In the genomic region with DNA sequence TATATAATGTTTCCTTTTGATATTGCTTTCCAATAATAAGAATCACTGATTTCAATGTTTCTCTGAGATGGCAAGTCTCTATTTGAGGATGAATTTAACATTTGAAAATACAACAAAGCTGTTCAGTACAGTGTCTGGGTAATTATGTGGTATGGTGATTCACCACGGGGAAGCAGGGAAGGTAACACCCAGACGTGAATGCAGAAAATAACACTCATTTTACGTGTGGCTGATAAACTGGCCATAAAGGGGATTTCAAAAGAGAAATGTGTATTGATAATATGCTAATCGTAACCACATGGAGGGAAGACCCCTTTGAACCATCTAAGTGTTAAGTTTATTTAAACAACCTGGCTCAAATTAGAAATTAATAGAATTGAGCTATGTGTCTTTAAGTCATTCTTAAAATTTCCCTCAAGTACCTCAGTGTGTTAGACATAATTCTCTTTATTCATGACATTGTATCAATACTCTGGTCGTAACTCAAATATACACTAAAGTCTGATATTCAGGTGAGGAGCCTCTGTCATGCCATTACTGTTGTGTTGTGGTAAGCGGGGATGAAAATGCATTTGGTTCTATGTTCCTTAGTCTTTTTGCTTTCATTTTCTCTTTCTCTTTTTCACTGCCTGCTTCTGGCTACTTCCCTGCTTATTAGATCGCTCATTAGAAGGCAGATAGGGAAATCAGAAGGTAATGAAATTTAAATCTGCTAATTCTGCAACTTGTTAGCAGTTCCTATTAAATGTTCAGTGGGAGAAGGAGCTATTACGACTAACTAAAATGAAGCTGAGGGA, we compare ENCODE assay signal across 1 cellular context.
TF ChIP-seq lines count a peak whose summit lies in the region.

No MANE protein-coding gene starts in this region.

TF ChIP-seq in GM12878, 131 proteins besides CTCF, POLR2A, EP300 and RAD21 (continued from another document and continues in another):
- TF ChIP-seq, protein P1, sequence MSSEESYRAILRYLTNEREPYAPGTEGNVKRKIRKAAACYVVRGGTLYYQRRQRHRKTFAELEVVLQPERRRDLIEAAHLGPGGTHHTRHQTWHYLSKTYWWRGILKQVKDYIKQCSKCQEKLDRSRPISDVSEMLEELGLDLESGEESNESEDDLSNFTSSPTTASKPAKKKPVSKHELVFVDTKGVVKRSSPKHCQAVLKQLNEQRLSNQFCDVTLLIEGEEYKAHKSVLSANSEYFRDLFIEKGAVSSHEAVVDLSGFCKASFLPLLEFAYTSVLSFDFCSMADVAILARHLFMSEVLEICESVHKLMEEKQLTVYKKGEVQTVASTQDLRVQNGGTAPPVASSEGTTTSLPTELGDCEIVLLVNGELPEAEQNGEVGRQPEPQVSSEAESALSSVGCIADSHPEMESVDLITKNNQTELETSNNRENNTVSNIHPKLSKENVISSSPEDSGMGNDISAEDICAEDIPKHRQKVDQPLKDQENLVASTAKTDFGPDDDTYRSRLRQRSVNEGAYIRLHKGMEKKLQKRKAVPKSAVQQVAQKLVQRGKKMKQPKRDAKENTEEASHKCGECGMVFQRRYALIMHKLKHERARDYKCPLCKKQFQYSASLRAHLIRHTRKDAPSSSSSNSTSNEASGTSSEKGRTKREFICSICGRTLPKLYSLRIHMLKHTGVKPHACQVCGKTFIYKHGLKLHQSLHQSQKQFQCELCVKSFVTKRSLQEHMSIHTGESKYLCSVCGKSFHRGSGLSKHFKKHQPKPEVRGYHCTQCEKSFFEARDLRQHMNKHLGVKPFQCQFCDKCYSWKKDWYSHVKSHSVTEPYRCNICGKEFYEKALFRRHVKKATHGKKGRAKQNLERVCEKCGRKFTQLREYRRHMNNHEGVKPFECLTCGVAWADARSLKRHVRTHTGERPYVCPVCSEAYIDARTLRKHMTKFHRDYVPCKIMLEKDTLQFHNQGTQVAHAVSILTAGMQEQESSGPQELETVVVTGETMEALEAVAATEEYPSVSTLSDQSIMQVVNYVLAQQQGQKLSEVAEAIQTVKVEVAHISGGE (CRISPR knock-in tag; IDR thresholded peaks at IDR 0.05) = no peak
- TF ChIP-seq, protein P2, sequence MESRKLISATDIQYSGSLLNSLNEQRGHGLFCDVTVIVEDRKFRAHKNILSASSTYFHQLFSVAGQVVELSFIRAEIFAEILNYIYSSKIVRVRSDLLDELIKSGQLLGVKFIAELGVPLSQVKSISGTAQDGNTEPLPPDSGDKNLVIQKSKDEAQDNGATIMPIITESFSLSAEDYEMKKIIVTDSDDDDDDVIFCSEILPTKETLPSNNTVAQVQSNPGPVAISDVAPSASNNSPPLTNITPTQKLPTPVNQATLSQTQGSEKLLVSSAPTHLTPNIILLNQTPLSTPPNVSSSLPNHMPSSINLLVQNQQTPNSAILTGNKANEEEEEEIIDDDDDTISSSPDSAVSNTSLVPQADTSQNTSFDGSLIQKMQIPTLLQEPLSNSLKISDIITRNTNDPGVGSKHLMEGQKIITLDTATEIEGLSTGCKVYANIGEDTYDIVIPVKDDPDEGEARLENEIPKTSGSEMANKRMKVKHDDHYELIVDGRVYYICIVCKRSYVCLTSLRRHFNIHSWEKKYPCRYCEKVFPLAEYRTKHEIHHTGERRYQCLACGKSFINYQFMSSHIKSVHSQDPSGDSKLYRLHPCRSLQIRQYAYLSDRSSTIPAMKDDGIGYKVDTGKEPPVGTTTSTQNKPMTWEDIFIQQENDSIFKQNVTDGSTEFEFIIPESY (IDR thresholded peaks at IDR 0.05) = 0 out of 2 replicates have a peak, but pooled peaks have one; percentile 29
- TF ChIP-seq MEF2A (IDR thresholded peaks at IDR 0.05; ENCODE audit: insufficient read depth, low read depth, low read length) = no peak
- TF ChIP-seq, protein P3, sequence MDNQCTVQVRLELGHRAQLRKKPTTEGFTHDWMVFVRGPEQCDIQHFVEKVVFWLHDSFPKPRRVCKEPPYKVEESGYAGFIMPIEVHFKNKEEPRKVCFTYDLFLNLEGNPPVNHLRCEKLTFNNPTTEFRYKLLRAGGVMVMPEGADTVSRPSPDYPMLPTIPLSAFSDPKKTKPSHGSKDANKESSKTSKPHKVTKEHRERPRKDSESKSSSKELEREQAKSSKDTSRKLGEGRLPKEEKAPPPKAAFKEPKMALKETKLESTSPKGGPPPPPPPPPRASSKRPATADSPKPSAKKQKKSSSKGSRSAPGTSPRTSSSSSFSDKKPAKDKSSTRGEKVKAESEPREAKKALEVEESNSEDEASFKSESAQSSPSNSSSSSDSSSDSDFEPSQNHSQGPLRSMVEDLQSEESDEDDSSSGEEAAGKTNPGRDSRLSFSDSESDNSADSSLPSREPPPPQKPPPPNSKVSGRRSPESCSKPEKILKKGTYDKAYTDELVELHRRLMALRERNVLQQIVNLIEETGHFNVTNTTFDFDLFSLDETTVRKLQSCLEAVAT (IDR thresholded peaks at IDR 0.05) = 0 out of 2 replicates have a peak, but pooled peaks have one; percentile 25
- peak; percentile 41; the same call in 1 of the 2 replicates for TF ChIP-seq MXI1 (IDR thresholded peaks at IDR 0.05; ENCODE audit: low read depth, low read length)
- TF ChIP-seq TCF3 (IDR thresholded peaks at IDR 0.05; ENCODE audit: borderline replicate concordance, insufficient read depth, low read depth, low read length) = no peak
- TF ChIP-seq, protein P4, sequence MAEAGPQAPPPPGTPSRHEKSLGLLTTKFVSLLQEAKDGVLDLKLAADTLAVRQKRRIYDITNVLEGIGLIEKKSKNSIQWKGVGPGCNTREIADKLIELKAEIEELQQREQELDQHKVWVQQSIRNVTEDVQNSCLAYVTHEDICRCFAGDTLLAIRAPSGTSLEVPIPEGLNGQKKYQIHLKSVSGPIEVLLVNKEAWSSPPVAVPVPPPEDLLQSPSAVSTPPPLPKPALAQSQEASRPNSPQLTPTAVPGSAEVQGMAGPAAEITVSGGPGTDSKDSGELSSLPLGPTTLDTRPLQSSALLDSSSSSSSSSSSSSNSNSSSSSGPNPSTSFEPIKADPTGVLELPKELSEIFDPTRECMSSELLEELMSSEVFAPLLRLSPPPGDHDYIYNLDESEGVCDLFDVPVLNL (IDR thresholded peaks at IDR 0.05; ENCODE audit: low read depth, low read length) = no peak
- TF ChIP-seq, protein P5, sequence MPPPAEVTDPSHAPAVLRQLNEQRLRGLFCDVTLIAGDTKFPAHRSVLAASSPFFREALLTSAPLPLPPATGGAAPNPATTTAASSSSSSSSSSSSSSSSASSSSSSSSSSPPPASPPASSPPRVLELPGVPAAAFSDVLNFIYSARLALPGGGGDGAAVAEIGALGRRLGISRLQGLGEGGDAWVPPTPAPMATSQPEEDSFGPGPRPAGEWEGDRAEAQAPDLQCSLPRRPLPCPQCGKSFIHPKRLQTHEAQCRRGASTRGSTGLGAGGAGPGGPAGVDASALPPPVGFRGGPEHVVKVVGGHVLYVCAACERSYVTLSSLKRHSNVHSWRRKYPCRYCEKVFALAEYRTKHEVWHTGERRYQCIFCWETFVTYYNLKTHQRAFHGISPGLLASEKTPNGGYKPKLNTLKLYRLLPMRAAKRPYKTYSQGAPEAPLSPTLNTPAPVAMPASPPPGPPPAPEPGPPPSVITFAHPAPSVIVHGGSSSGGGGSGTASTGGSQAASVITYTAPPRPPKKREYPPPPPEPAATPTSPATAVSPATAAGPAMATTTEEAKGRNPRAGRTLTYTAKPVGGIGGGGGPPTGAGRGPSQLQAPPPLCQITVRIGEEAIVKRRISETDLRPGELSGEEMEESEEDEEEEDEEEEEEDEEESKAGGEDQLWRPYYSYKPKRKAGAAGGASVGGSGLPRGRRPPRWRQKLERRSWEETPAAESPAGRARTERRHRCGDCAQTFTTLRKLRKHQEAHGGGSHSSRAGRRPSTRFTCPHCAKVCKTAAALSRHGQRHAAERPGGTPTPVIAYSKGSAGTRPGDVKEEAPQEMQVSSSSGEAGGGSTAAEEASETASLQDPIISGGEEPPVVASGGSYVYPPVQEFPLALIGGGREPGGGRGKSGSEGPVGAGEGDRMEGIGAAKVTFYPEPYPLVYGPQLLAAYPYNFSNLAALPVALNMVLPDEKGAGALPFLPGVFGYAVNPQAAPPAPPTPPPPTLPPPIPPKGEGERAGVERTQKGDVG (CRISPR knock-in tag; IDR thresholded peaks at IDR 0.05) = no peak
- TF ChIP-seq FOXM1 (IDR thresholded peaks at IDR 0.05; ENCODE audit: low read depth, low read length) = no peak
- no peak; a peak in 2 of 4 replicates for TF ChIP-seq BHLHE40 (IDR thresholded peaks at IDR 0.05; ENCODE audit: borderline replicate concordance in 1 of 2, low read depth in 2 of 2, low read length in 1 of 2)
- TF ChIP-seq LARP7 (IDR thresholded peaks at IDR 0.05) = no peak
- TF ChIP-seq, protein P6, sequence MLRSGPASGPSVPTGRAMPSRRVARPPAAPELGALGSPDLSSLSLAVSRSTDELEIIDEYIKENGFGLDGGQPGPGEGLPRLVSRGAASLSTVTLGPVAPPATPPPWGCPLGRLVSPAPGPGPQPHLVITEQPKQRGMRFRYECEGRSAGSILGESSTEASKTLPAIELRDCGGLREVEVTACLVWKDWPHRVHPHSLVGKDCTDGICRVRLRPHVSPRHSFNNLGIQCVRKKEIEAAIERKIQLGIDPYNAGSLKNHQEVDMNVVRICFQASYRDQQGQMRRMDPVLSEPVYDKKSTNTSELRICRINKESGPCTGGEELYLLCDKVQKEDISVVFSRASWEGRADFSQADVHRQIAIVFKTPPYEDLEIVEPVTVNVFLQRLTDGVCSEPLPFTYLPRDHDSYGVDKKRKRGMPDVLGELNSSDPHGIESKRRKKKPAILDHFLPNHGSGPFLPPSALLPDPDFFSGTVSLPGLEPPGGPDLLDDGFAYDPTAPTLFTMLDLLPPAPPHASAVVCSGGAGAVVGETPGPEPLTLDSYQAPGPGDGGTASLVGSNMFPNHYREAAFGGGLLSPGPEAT (IDR thresholded peaks at IDR 0.05; ENCODE audit: low read depth) = peak; percentile 71
- TF ChIP-seq, protein P7, sequence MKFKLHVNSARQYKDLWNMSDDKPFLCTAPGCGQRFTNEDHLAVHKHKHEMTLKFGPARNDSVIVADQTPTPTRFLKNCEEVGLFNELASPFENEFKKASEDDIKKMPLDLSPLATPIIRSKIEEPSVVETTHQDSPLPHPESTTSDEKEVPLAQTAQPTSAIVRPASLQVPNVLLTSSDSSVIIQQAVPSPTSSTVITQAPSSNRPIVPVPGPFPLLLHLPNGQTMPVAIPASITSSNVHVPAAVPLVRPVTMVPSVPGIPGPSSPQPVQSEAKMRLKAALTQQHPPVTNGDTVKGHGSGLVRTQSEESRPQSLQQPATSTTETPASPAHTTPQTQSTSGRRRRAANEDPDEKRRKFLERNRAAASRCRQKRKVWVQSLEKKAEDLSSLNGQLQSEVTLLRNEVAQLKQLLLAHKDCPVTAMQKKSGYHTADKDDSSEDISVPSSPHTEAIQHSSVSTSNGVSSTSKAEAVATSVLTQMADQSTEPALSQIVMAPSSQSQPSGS (IDR thresholded peaks at IDR 0.05; ENCODE audit: low read length) = no peak
- no peak for TF ChIP-seq MYB (IDR thresholded peaks at IDR 0.05; ENCODE audit: borderline replicate concordance, low read depth, low read length)
- no peak for TF ChIP-seq SP1 (IDR thresholded peaks at IDR 0.05; ENCODE audit: low read depth, low read length)
- 0 out of 2 replicates have a peak, but pooled peaks have one; percentile 17 for TF ChIP-seq BACH1 (IDR thresholded peaks at IDR 0.05; ENCODE audit: borderline replicate concordance)
- TF ChIP-seq NFXL1 (IDR thresholded peaks at IDR 0.05; ENCODE audit: borderline replicate concordance) = no peak
- TF ChIP-seq, protein P8, sequence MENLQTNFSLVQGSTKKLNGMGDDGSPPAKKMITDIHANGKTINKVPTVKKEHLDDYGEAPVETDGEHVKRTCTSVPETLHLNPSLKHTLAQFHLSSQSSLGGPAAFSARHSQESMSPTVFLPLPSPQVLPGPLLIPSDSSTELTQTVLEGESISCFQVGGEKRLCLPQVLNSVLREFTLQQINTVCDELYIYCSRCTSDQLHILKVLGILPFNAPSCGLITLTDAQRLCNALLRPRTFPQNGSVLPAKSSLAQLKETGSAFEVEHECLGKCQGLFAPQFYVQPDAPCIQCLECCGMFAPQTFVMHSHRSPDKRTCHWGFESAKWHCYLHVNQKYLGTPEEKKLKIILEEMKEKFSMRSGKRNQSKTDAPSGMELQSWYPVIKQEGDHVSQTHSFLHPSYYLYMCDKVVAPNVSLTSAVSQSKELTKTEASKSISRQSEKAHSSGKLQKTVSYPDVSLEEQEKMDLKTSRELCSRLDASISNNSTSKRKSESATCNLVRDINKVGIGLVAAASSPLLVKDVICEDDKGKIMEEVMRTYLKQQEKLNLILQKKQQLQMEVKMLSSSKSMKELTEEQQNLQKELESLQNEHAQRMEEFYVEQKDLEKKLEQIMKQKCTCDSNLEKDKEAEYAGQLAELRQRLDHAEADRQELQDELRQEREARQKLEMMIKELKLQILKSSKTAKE (IDR thresholded peaks at IDR 0.05; ENCODE audit: low read depth, poor library complexity, severe bottlenecking) = peak; percentile 53
- TF ChIP-seq YBX1 (IDR thresholded peaks at IDR 0.05) = no peak
- no peak for TF ChIP-seq TCF12 (IDR thresholded peaks at IDR 0.05; ENCODE audit: low read depth, low read length)
- no peak for TF ChIP-seq HDAC2 (IDR thresholded peaks at IDR 0.05)
- TF ChIP-seq FOXK2 (IDR thresholded peaks at IDR 0.05) = no peak
- peak in 1 of 2 experiments; percentile 13; a peak in 2 of 4 replicates for TF ChIP-seq IKZF2 (IDR thresholded peaks at IDR 0.05)
- TF ChIP-seq, protein P9, sequence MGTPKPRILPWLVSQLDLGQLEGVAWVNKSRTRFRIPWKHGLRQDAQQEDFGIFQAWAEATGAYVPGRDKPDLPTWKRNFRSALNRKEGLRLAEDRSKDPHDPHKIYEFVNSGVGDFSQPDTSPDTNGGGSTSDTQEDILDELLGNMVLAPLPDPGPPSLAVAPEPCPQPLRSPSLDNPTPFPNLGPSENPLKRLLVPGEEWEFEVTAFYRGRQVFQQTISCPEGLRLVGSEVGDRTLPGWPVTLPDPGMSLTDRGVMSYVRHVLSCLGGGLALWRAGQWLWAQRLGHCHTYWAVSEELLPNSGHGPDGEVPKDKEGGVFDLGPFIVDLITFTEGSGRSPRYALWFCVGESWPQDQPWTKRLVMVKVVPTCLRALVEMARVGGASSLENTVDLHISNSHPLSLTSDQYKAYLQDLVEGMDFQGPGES (IDR thresholded peaks at IDR 0.05) = no peak
- no peak for TF ChIP-seq SRF (IDR thresholded peaks at IDR 0.05; ENCODE audit: low read depth in 2 of 2, low read length in 2 of 2)
- TF ChIP-seq BCL11A (IDR thresholded peaks at IDR 0.05; ENCODE audit: low read depth, low read length) = 0 out of 2 replicates have a peak, but pooled peaks have one; percentile 7
- TF ChIP-seq TBL1XR1 (IDR thresholded peaks at IDR 0.05; ENCODE audit: low read depth, low read length) = peak; percentile 45; the same call in 1 of the 2 replicates
- no peak for TF ChIP-seq SPI1 (IDR thresholded peaks at IDR 0.05; ENCODE audit: borderline replicate concordance, insufficient read depth, low read depth, low read length)
- TF ChIP-seq MEF2B (IDR thresholded peaks at IDR 0.05; ENCODE audit: partially characterized antibody, poor library complexity, severe bottlenecking) = no peak
- TF ChIP-seq ASH2L (IDR thresholded peaks at IDR 0.05; ENCODE audit: borderline replicate concordance, low read depth) = no peak
- TF ChIP-seq CBX3 (IDR thresholded peaks at IDR 0.05; ENCODE audit: borderline replicate concordance, low read depth) = no peak
